ENCODE assay signal across 8 cellular contexts in the genomic region with DNA sequence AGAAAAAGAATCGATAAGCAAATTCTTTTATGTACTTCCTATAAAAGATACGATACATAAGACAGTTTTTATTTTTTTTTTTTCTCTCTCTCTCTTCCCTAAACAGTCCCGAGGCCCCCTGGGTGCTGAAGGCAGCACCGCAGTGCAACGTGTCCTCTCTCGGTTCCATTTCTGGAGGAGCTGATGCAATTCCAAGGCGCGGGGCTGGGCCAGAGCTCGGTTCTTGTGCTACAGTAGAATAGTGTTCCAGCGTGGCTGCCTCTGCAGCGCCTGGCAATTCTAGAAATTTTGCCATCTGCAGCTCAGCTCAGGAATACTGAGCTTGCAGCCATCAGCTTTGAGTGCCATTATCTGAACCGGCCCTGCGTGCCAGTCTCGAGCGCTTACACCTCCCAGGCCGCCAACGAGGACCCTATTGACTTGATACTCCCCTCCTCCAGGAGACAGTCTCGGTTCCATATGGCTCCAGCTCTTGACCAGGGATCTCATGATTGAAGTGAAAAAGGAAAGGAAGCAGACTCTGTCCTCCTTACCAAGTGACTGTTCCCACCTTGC. TPM values are rescaled to one million over a fixed set of nuclear protein-coding genes. Genes with fewer than 3 reads are reported as not detected.
DNase-seq lines count a peak whose midpoint lies in the region; ATAC-seq, FAIRE-seq and TF ChIP-seq lines count a peak whose summit lies in the region.

No MANE protein-coding gene starts in this region.

- no peak overlapping the region for H2AK5ac ChIP-seq in mesenchymal stem cell (ENCODE audit: low read length, severe bottlenecking)

- peaks cover 0 to 11% of the 10 kb centered on the region in 2 experiments; a peak in 1 of 4 replicates for H3K4me1 ChIP-seq in SK-N-SH (ENCODE audit: control insufficient read depth in 1 of 2, insufficient read depth in 2 of 2, low read depth in 1 of 2, low read length in 1 of 2)
- no peaks in the 10 kb centered on the region for H3K4me1 ChIP-seq in endocrine pancreas (ENCODE audit: control insufficient read depth, insufficient read depth, low read length)
- H3K4me1 ChIP-seq in mesenchymal stem cell (ENCODE audit: control insufficient read depth, insufficient read depth, low read depth, low read length) = peaks cover 7% of the 10 kb centered on the region
- H3K4me1 ChIP-seq in thymus (ENCODE audit: control insufficient read depth, insufficient read depth, low read length) = peaks cover 8% of the 10 kb centered on the region

- peaks cover 8% of the 10 kb centered on the region for H3F3A ChIP-seq in SK-N-SH (replicated peaks; ENCODE audit: insufficient read depth)

- WGBS in SK-N-SH (ENCODE audit: low lambda C conversion rate) = 30% methylated on average over 18 of the region's 18 CpGs
- 26% methylated on average over 18 of the region's 18 CpGs for WGBS in mesenchymal stem cell
- WGBS in thymus = 17% methylated on average over 18 of the region's 18 CpGs

- H3K9ac ChIP-seq in SK-N-SH (peak overlapping the region; percentile 61; the same call in 1 of the 2 replicates), endocrine pancreas (ENCODE audit: control insufficient read depth, insufficient read depth, low read length) (peak overlapping the region; percentile 69), mesenchymal stem cell (ENCODE audit: low read length) (peak overlapping the region; percentile 90)

- TF ChIP-seq CTCF in SK-N-SH (IDR thresholded peaks at IDR 0.05) = no peak
- no peak for TF ChIP-seq CTCF in D721Med (IDR thresholded peaks at IDR 0.05; ENCODE audit: insufficient read depth, missing control alignments)

- H4K8ac ChIP-seq in mesenchymal stem cell (ENCODE audit: low read length) = peak overlapping the region; percentile 35

- peak overlapping the region; percentile 96 for H2AFZ ChIP-seq in SK-N-SH (ENCODE audit: low read depth)
- peak overlapping the region; percentile 18 for H2AFZ ChIP-seq in mesenchymal stem cell (ENCODE audit: low read depth, low read length)

- H4K20me1 ChIP-seq in SK-N-SH (ENCODE audit: insufficient read depth) = no peaks in the 10 kb centered on the region

- no peak overlapping the region for H2BK15ac ChIP-seq in mesenchymal stem cell (ENCODE audit: low read depth, poor library complexity, severe bottlenecking)

- TF ChIP-seq EP300 in SK-N-SH (IDR thresholded peaks at IDR 0.05; ENCODE audit: borderline replicate concordance in 1 of 2, low read depth in 1 of 2, low read length in 1 of 2) = no peak

- H3K4me2 ChIP-seq in SK-N-SH = peak overlapping the region; percentile 95
- H3K4me2 ChIP-seq in mesenchymal stem cell (ENCODE audit: low read length, poor library complexity, severe bottlenecking) = peak overlapping the region; percentile 89

- H3K27ac ChIP-seq in SK-N-SH (ENCODE audit: low read depth in 2 of 2, low read length in 1 of 2) = peak overlapping the region in 1 of 2 experiments; percentile 0; a peak in 2 of 4 replicates
- no peak overlapping the region for H3K27ac ChIP-seq in mesenchymal stem cell (ENCODE audit: low read length, poor library complexity, severe bottlenecking)
- H3K27ac ChIP-seq in thymus (ENCODE audit: low read depth) = no peak overlapping the region

- CTCF ChIA-PET in SK-N-SH (lab: Yijun Ruan, JAX) = interaction anchor here (1.0 to 1.3 kb wide), 2 partner anchors 11 to 16 kb away, joined by 4 read pairs; no protein-coding TSS in a partner anchor

- peak; percentile 23 for ATAC-seq in HG02852 (IDR thresholded peaks at IDR 0.05; ENCODE audit: unreplicated experiment)

- no peaks in the 10 kb centered on the region for H3K79me2 ChIP-seq in SK-N-SH (ENCODE audit: insufficient read depth)

- DNase-seq in ELR (ENCODE audit: low read depth) = peak; percentile 86
- DNase-seq in SK-N-SH = peak; percentile 49
- peak; percentile 84 for DNase-seq in mesenchymal stem cell
- DNase-seq in SW480 (ENCODE audit: low spot score) = no peak
- DNase-seq in D721Med (ENCODE audit: insufficient read length, low spot score) = no peak

- peak overlapping the region in 1 of 2 experiments; percentile 59 for H3K23ac ChIP-seq in mesenchymal stem cell (ENCODE audit: low read length in 2 of 2)

- peak overlapping the region in 1 of 2 experiments; percentile 85 for H3K14ac ChIP-seq in mesenchymal stem cell (ENCODE audit: low read length in 2 of 2)

- peak overlapping the region; percentile 3 to 60 for H3K4ac ChIP-seq in mesenchymal stem cell (ENCODE audit: low read depth in 1 of 2, low read length in 2 of 2)

- H2BK12ac ChIP-seq in mesenchymal stem cell (ENCODE audit: low read length in 2 of 2) = peak overlapping the region in 1 of 2 experiments; percentile 45

- H4K91ac ChIP-seq in mesenchymal stem cell (ENCODE audit: low read length) = no peak overlapping the region

- no peaks in the 10 kb centered on the region for H3K9me2 ChIP-seq in SK-N-SH

- peak overlapping the region; percentile 51 to 76 for H3K4me3 ChIP-seq in SK-N-SH (ENCODE audit: low read depth in 2 of 2, low read length in 1 of 2)
- peak overlapping the region; percentile 58 for H3K4me3 ChIP-seq in endocrine pancreas (ENCODE audit: control insufficient read depth, insufficient read depth, low read length)
- H3K4me3 ChIP-seq in mesenchymal stem cell (ENCODE audit: insufficient read depth in 1 of 2, low read depth in 1 of 2, low read length in 2 of 2) = peak overlapping the region; percentile 58 to 85
- peak overlapping the region; percentile 40 for H3K4me3 ChIP-seq in thymus (ENCODE audit: low read length)

- H3K27me3 ChIP-seq in SK-N-SH (ENCODE audit: insufficient read depth) (no peaks in the 10 kb centered on the region), endocrine pancreas (ENCODE audit: control insufficient read depth, insufficient read depth, low read length) (no peaks in the 10 kb centered on the region), mesenchymal stem cell (ENCODE audit: control insufficient read depth in 1 of 2, insufficient read depth in 1 of 2, low read length in 2 of 2) (no peaks in the 10 kb centered on the region), thymus (ENCODE audit: control insufficient read depth, insufficient read depth) (peaks cover 6% of the 10 kb centered on the region)

- POLR2A ChIA-PET in SK-N-SH (lab: Yijun Ruan, JAX) = interaction anchor here (0.5 to 1.9 kb wide), 3 partner anchors 24 to 374 kb away, joined by 3 to 13 read pairs (median 3); a partner anchor contains a TSS

- H3K36me3 ChIP-seq in SK-N-SH (replicated peaks in 1 of 2; ENCODE audit: control insufficient read depth in 1 of 2, insufficient read depth in 2 of 2, low read length in 1 of 2) (no peaks in the 10 kb centered on the region), endocrine pancreas (ENCODE audit: control insufficient read depth, insufficient read depth, low read length) (no peaks in the 10 kb centered on the region), mesenchymal stem cell (ENCODE audit: control insufficient read depth in 1 of 2, insufficient read depth in 2 of 2, low read depth in 1 of 2, low read length in 2 of 2) (no peaks in the 10 kb centered on the region), thymus (ENCODE audit: control insufficient read depth, insufficient read depth) (no peaks in the 10 kb centered on the region)

- H3K9me3 ChIP-seq in SK-N-SH = no peaks in the 10 kb centered on the region
- H3K9me3 ChIP-seq in endocrine pancreas (ENCODE audit: control insufficient read depth, low read length) = no peaks in the 10 kb centered on the region
- H3K9me3 ChIP-seq in mesenchymal stem cell (ENCODE audit: control insufficient read depth, low read length) = no peaks in the 10 kb centered on the region
- H3K9me3 ChIP-seq in thymus (ENCODE audit: control insufficient read depth) = no peaks in the 10 kb centered on the region

- H2BK120ac ChIP-seq in mesenchymal stem cell (ENCODE audit: low read depth, low read length) = no peak overlapping the region

- H3K79me1 ChIP-seq in mesenchymal stem cell (replicated peaks; ENCODE audit: low read length, poor library complexity, severe bottlenecking) = peaks cover 7% of the 10 kb centered on the region

- no peak overlapping the region for H2BK5ac ChIP-seq in mesenchymal stem cell (ENCODE audit: low read depth, low read length, poor library complexity, severe bottlenecking)

- no peak for FAIRE-seq in D721Med (lab: Jason Lieb, UNC)

- no peak for TF ChIP-seq RAD21 in SK-N-SH (IDR thresholded peaks at IDR 0.05; ENCODE audit: low read length)

- peak overlapping the region in 1 of 2 experiments; percentile 46 for H3K18ac ChIP-seq in mesenchymal stem cell (ENCODE audit: low read depth in 1 of 2, low read length in 2 of 2)

TF ChIP-seq in SK-N-SH, 30 proteins besides CTCF, POLR2A, EP300 and RAD21:
- no peak for TF ChIP-seq GATA2 (CRISPR knock-in tag; IDR thresholded peaks at IDR 0.05)
- TF ChIP-seq, protein P1, sequence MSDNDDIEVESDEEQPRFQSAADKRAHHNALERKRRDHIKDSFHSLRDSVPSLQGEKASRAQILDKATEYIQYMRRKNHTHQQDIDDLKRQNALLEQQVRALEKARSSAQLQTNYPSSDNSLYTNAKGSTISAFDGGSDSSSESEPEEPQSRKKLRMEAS (IDR thresholded peaks at IDR 0.05; ENCODE audit: low read depth) = peak; percentile 9; the same call in 1 of the 2 replicates

RNA-seq across cellular contexts. Expression of a gene that starts 0.6 kb away (rescaled TPM):
- 1.9 and 3.4 TPM in 2 replicates for polyA plus RNA-seq in SK-N-SH (2012; rRNA removed)
- polyA plus RNA-seq in SK-N-SH (2012; cell fraction: cytosol; rRNA removed) = 2.2 TPM in 2 replicates
- 2.2 and 4.8 TPM in 2 replicates for polyA plus RNA-seq in SK-N-SH (2012; cell fraction: nucleus; rRNA removed)
- polyA plus RNA-seq in mesenchymal stem cell (2013, experiment 1 of 2) = 37.3 TPM
- 36.7 TPM for polyA plus RNA-seq in mesenchymal stem cell (2013, experiment 2 of 2)
- polyA plus RNA-seq in thymus = 0.55 TPM

RNA-seq across cellular contexts. Expression of a gene that starts 23.9 kb away (rescaled TPM):
- polyA plus RNA-seq in SK-N-SH (2012; rRNA removed) (11.2 and 15.9 TPM in 2 replicates), thymus (28.4 TPM)
- polyA plus RNA-seq in SK-N-SH (2012; cell fraction: cytosol; rRNA removed) = 15.4 and 17.0 TPM in 2 replicates
- polyA plus RNA-seq in SK-N-SH (2012; cell fraction: nucleus; rRNA removed) = 11.0 and 33.3 TPM in 2 replicates
- polyA plus RNA-seq in mesenchymal stem cell (2013, experiment 1 of 2) = 58.2 TPM
- polyA plus RNA-seq in mesenchymal stem cell (2013, experiment 2 of 2) = 52.4 TPM

Comparison
In these comparisons a context has a peak if more than half of its experiments do, and no peak if none do; other contexts are left out.
1. DNase-seq: peak in ELR (single experiment), SK-N-SH (single experiment) and mesenchymal stem cell (single experiment); none in SW480 (single experiment) and D721Med (single experiment).
2. Peak in every context shown above with its lines, with median percentiles within 50 percentile points of each other: H3K4me3 ChIP-seq and H3K9ac ChIP-seq.